14 cellular contexts compared by ENCODE assay signal in the genomic region with DNA sequence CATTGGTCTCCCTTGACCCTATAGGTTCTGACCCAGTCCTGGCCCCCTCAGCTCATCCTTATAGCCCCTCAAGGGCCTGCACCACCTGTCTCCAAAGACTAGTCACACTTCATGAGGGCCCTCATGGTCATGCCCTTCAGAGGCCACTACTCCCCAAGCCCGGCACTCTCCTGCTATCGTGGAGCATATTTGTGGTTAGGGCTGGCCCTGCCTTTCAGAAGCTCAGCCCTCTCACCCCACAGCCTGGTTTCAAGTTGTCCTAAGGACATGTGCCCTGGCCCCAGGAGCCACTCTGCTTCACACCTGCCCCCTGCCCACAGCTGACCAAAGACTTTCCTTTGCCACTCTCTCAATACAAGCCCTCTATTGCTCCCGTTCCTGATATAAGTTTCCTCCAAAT.
"Had no signal": no experiment of that assay in that cellular context is flagged by ENCODE, and none has a peak within 500 bp of the region (broad histone marks: within the 10 kb centered on the region; RNA-seq: fewer than 3 reads in every experiment).

No MANE protein-coding gene starts in this region.

- ATAC-seq: activated CD4-positive, CD25-positive, alpha-beta regulatory T cell treated with anti-CD3 and anti-CD28 coated beads, Interleukin-2, amount 50 U/mL, for 24 hours had no signal

- H3K27ac ChIP-seq: breast epithelium, esophagus muscularis mucosa, ovary, testis, uterus had no signal

- H3K9me3 Mint-ChIP-seq: activated naive CD4-positive, alpha-beta T cell treated with anti-CD3 and anti-CD28 coated beads, Interleukin-2, amount 50 U/mL, for 24 hours; endodermal cell; memory B cell; nephron progenitor cell; stimulated activated naive CD8-positive, alpha-beta T cell treated with anti-CD3 and anti-CD28 coated beads, Interleukin-15, Interleukin-2, amounts not matched to agents 100 ng/mL and 50 ng/mL, for 24 hours had no signal

- H3K9me3 ChIP-seq: breast epithelium, esophagus muscularis mucosa, ovary, testis, uterus had no signal

- DNase-seq: activated T-cell treated with anti-CD3 and anti-CD28 coated beads, Interleukin-2, amount 50 U/mL, for 1 hour; endodermal cell; nephron progenitor cell; ovary; stimulated activated CD4-positive, alpha-beta T cell treated with anti-CD3 and anti-CD28 coated beads, Interleukin-15, amount 100 ng/mL, for 24 hours; stimulated activated CD4-positive, alpha-beta T cell treated with anti-CD3 and anti-CD28 coated beads, Interleukin-4, amount 100 ng/mL, for 24 hours; testis; uterus had no signal

- H3K27me3 ChIP-seq: ovary, testis had no signal

- H3K4me3 ChIP-seq: breast epithelium, esophagus muscularis mucosa, ovary, testis, uterus had no signal

- H3K36me3 ChIP-seq: breast epithelium, esophagus muscularis mucosa, ovary, uterus had no signal

- H3K27ac Mint-ChIP-seq: activated naive CD4-positive, alpha-beta T cell treated with anti-CD3 and anti-CD28 coated beads, Interleukin-2, amount 50 U/mL, for 24 hours; endodermal cell; memory B cell; nephron progenitor cell; stimulated activated naive CD8-positive, alpha-beta T cell treated with anti-CD3 and anti-CD28 coated beads, Interleukin-15, Interleukin-2, amounts not matched to agents 100 ng/mL and 50 ng/mL, for 24 hours had no signal

- H3K4me3 Mint-ChIP-seq: activated naive CD4-positive, alpha-beta T cell treated with anti-CD3 and anti-CD28 coated beads, Interleukin-2, amount 50 U/mL, for 24 hours; endodermal cell; memory B cell; stimulated activated naive CD8-positive, alpha-beta T cell treated with anti-CD3 and anti-CD28 coated beads, Interleukin-15, Interleukin-2, amounts not matched to agents 100 ng/mL and 50 ng/mL, for 24 hours had no signal

- H3K36me3 Mint-ChIP-seq: activated naive CD4-positive, alpha-beta T cell treated with anti-CD3 and anti-CD28 coated beads, Interleukin-2, amount 50 U/mL, for 24 hours; memory B cell had no signal
